Comparison of ENCODE assay signal across 10 cellular contexts in the genomic region with DNA sequence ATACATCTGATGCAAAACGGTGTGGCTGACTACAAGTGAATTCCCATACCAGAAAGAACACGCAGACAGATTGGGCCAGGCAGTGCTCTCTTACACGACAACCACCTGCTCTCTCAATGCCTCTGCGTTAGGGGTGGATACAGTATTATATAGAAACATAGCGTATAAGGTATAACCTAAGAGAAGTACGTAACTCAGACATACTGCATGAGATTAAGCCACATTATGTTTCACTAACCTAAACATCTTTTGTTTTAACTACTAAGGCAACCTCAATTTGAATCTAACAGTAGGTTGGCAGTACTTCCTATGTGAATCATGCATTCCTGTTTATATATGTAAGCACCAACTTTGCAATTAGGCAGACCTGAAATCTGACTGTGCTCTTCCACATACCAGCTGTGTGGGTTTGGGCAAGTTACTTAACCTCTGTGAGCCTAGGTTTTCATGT. TPM values are rescaled to one million over a fixed set of nuclear protein-coding genes. Genes with fewer than 3 reads are reported as not detected.
DNase-seq lines count a peak whose midpoint lies in the region; ATAC-seq and TF ChIP-seq lines count a peak whose summit lies in the region.
"Had no signal": no experiment of that assay in that cellular context is flagged by ENCODE, and none has a peak within 500 bp of the region (broad histone marks: within the 10 kb centered on the region; RNA-seq: fewer than 3 reads in every experiment).

No MANE protein-coding gene starts in this region.

- H3K27me3 ChIP-seq in kidney epithelial cell (ENCODE audit: control insufficient read depth, insufficient read depth, low read length), result no peaks in the 10 kb centered on the region

- no peak for TF ChIP-seq CTCF in kidney epithelial cell (IDR thresholded peaks at IDR 0.05; ENCODE audit: insufficient read depth, low read length, poor library complexity, severe bottlenecking)

- peaks cover 39% of the 10 kb centered on the region for H3K27me3 Mint-ChIP-seq in activated T-cell treated with anti-CD3 and anti-CD28 coated beads, Interleukin-2, amount 50 U/mL, for 72 hours (ENCODE audit: low read depth)

- peak overlapping the region; percentile 64 for H3K27ac Mint-ChIP-seq in activated T-cell treated with anti-CD3 and anti-CD28 coated beads, Interleukin-2, amount 50 U/mL, for 72 hours

- no peaks in the 10 kb centered on the region for H3K9me3 Mint-ChIP-seq in activated T-cell treated with anti-CD3 and anti-CD28 coated beads, Interleukin-2, amount 50 U/mL, for 72 hours

- ATAC-seq in activated T-cell treated with anti-CD3 and anti-CD28 coated beads, Interleukin-2, amount 50 U/mL, for 72 hours (replicated peaks in 1 of 2), result peak; percentile 89 to 90
- ATAC-seq in HG03457 (IDR thresholded peaks at IDR 0.05; ENCODE audit: unreplicated experiment) (no peak), HG03280 (IDR thresholded peaks at IDR 0.05; ENCODE audit: unreplicated experiment) (no peak), GM18858 (IDR thresholded peaks at IDR 0.05; ENCODE audit: unreplicated experiment) (no peak)
- ATAC-seq: GM12878 had no signal

- H3K4me3 ChIP-seq in kidney epithelial cell (ENCODE audit: low read depth, low read length), result no peak overlapping the region
- H3K4me3 ChIP-seq: GM12878 had no signal

- peak overlapping the region in 1 of 2 donors; percentile 77 for H3K4me3 Mint-ChIP-seq in activated T-cell treated with anti-CD3 and anti-CD28 coated beads, Interleukin-2, amount 50 U/mL, for 72 hours

- DNase-seq in EH (ENCODE audit: low read depth) (peak; percentile 79), HS-5 (ENCODE audit: low read depth) (peak; percentile 57), kidney epithelial cell (ENCODE audit: low read depth) (peak; percentile 38), NCI-H1105 treated with DMSO at 0.1 percent for 48 hours (lab: John Stamatoyannopoulos, UW) (no peak)
- peak; percentile 13 to 25 for DNase-seq in activated T-cell treated with anti-CD3 and anti-CD28 coated beads, Interleukin-2, amount 50 U/mL, for 72 hours
- DNase-seq: occipital lobe had no signal

- peaks cover 29% of the 10 kb centered on the region for H3K4me1 Mint-ChIP-seq in activated T-cell treated with anti-CD3 and anti-CD28 coated beads, Interleukin-2, amount 50 U/mL, for 72 hours (ENCODE audit: low read depth)

- peaks cover 0 to 3% of the 10 kb centered on the region in 2 donors for H3K36me3 Mint-ChIP-seq in activated T-cell treated with anti-CD3 and anti-CD28 coated beads, Interleukin-2, amount 50 U/mL, for 72 hours (ENCODE audit: insufficient read depth in 2 of 2)

- no peaks in the 10 kb centered on the region for H3K36me3 ChIP-seq in kidney epithelial cell (ENCODE audit: control insufficient read depth, insufficient read depth, low read length)

RNA-seq across cellular contexts. Expression of a gene that starts 58.1 kb away (rescaled TPM):
- 10 to 100 TPM; 55.3 to 58.2 TPM for total RNA-seq in activated T-cell treated with anti-CD3 and anti-CD28 coated beads, Interleukin-2, amount 50 U/mL, for 72 hours
- total RNA-seq in kidney epithelial cell, result 25.9 and 46.2 TPM in 2 replicates

Comparison
In these comparisons a context has a peak if more than half of its experiments do, and no peak if none do; other contexts are left out.
1. ATAC-seq: peak in activated T-cell treated with anti-CD3 and anti-CD28 coated beads, Interleukin-2, amount 50 U/mL, for 72 hours (2 of 2); none in HG03457 (single experiment), HG03280 (single experiment) and GM18858 (single experiment).